Comparison of ENCODE assay signal across 1 cellular context in genomic region chr16:15966420-15967222, GRCh38.
TF ChIP-seq lines count a peak whose summit lies in the region.

No MANE protein-coding gene starts in this region.

TF ChIP-seq in Ishikawa, 13 proteins besides CTCF, POLR2A, EP300 and RAD21 (continued from another document):
- TF ChIP-seq REST (IDR thresholded peaks at IDR 0.05; ENCODE audit: low read depth) = no peak
- TF ChIP-seq CREB1 (IDR thresholded peaks at IDR 0.05; ENCODE audit: low read depth) = no peak
- TF ChIP-seq USF1 (IDR thresholded peaks at IDR 0.05) = no peak
